Comparison of ENCODE assay signal across 14 cellular contexts in the genomic region with DNA sequence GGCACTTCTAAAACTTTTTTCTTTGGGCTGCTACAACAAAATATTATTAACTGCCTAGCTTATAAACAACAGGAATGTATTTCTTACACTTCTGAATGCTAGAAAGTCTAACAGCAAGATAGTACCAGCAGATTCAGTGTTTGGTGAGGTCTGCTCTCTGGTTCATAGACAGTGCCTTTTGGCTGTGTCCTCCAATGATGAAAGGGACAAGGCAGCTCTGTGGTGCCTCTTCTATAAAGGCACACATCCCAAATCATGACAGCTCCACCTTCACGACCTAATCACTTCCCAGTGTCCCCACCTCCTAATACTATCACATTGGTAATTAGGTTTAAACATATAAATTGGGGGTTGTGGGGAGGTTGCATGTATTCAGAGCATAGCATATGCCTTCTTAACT. TPM values are rescaled to one million over a fixed set of nuclear protein-coding genes. Genes with fewer than 3 reads are reported as not detected.
DNase-seq lines count a peak whose midpoint lies in the region; ATAC-seq and TF ChIP-seq lines count a peak whose summit lies in the region.
"Had no signal": no experiment of that assay in that cellular context is flagged by ENCODE, and none has a peak within 500 bp of the region (broad histone marks: within the 10 kb centered on the region; RNA-seq: fewer than 3 reads in every experiment).

No MANE protein-coding gene starts in this region.

- H3K27ac ChIP-seq in foreskin keratinocyte: no peak overlapping the region
- H3K27ac ChIP-seq: BLaER1 had no signal

- H3K4me1 ChIP-seq in foreskin keratinocyte: no peaks in the 10 kb centered on the region
- H3K4me1 ChIP-seq: BLaER1 had no signal

- no peaks in the 10 kb centered on the region for H3K27me3 ChIP-seq in foreskin keratinocyte
- H3K27me3 ChIP-seq: BLaER1 had no signal

- peak; percentile 17 for ATAC-seq in GM18502 (IDR thresholded peaks at IDR 0.05; ENCODE audit: poor library complexity, unreplicated experiment)
- ATAC-seq in HG02571 (IDR thresholded peaks at IDR 0.05; ENCODE audit: unreplicated experiment): peak; percentile 18
- ATAC-seq in foreskin keratinocyte: peak; percentile 20
- ATAC-seq: PC-3 had no signal

- no peak for TF ChIP-seq CTCF in foreskin keratinocyte (conservative IDR thresholded peaks at IDR 0.05)

- DNase-seq in NCI-H69 (lab: John Stamatoyannopoulos, UW): peak; percentile 28
- no peak for DNase-seq in foreskin keratinocyte
- DNase-seq in stimulated activated CD4-positive, alpha-beta T cell treated with anti-CD3 and anti-CD28 coated beads, Interleukin-4, amount 100 ng/mL, for 4 hours: no peak
- no peak for DNase-seq in activated CD4-positive, alpha-beta T cell treated with anti-CD3 and anti-CD28 coated beads, Interleukin-2, amount 50 U/mL, for 1 hour
- DNase-seq in DMS79 (lab: John Stamatoyannopoulos, UW): no peak
- DNase-seq: NCI-H187 treated with DMSO at 0.1 percent for 48 hours, T-cell, T1000 had no signal

RNA-seq across cellular contexts. Expression of gene CFH, which starts 9.5 kb away (rescaled TPM):
- total RNA-seq in foreskin keratinocyte: 0.46 and 1.1 TPM in 2 replicates
- polyA plus RNA-seq in foreskin keratinocyte: 0.18 and 0.77 TPM in 2 replicates
- total RNA-seq: GM23338 had no signal
- polyA plus RNA-seq: GM23338 had no signal

RNA-seq across cellular contexts. Expression of gene KCNT2, which starts 53.1 kb away (rescaled TPM):
- total RNA-seq in foreskin keratinocyte: 0.03 TPM in 1 of 2 replicates, not detected in the other
- polyA plus RNA-seq in foreskin keratinocyte: not detected in 2 replicates
- total RNA-seq: SK-MEL-5 had no signal
